ENCODE assay signal across 21 cellular contexts in the genomic region with DNA sequence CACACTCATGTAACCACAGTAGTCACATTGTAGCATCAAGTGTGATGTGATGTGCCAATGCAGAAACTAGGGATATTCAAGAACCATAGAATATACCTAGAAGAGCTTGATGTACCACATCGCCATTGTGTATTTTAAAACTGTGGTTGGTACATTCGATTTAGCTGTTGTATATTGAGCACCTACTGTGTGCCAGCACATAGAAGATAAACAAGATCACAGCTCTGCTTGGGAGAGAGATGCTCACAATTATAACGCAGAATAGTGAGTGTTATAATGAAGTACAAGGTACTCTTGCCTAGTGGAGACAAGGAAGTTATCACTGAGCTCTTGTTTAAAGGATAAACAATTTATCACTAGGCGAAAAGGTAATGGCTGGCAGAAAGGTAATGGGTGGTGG. TPM values are rescaled to one million over a fixed set of nuclear protein-coding genes. Genes with fewer than 3 reads are reported as not detected.
A peak's percentile ranks its signal among the peaks of the same experiment; 100 is the strongest.
DNase-seq lines count a peak whose midpoint lies in the region; ATAC-seq, FAIRE-seq and TF ChIP-seq lines count a peak whose summit lies in the region.
"Had no signal": no experiment of that assay in that cellular context is flagged by ENCODE, and none has a peak within 500 bp of the region (broad histone marks: within the 10 kb centered on the region; RNA-seq: fewer than 3 reads in every experiment).

No MANE protein-coding gene starts in this region.

- H3K4me2 ChIP-seq in HepG2 (ENCODE audit: low read depth, low read length) (no peak overlapping the region), Loucy (ENCODE audit: low read depth, low read length, poor library complexity, severe bottlenecking) (peak overlapping the region; percentile 96)
- H3K4me2 ChIP-seq: A549 had no signal

- no peak overlapping the region for H3K9ac ChIP-seq in HepG2 (ENCODE audit: insufficient read depth, low read depth, low read length)
- H3K9ac ChIP-seq in Loucy (ENCODE audit: low read depth, low read length, poor library complexity, severe bottlenecking): no peak overlapping the region
- H3K9ac ChIP-seq: BLaER1 treated with 17β-estradiol and CSF1 and Interleukin-3, amounts not matched to agents 10 nM and 100 nM had no signal

- CTCF ChIA-PET in HepG2 (lab: Yijun Ruan, JAX; ENCODE audit: low intra/inter-chr PET ratio, low total read pairs): no interaction called here

- H3K36me3 ChIP-seq in HepG2 (replicated peaks in 1 of 2; ENCODE audit: control insufficient read depth in 1 of 2, insufficient read depth in 2 of 2, low read length in 2 of 2) (peaks cover 17 to 48% of the 10 kb centered on the region in 2 experiments), right lobe of liver (peaks cover 0 to 36% (median 16%) of the 10 kb centered on the region in 4 donors), Loucy (ENCODE audit: insufficient read depth, low read length) (peaks cover 42% of the 10 kb centered on the region; the same call in 1 of the 2 replicates), transverse colon (peaks cover 0 to 41% (median 11%) of the 10 kb centered on the region in 4 donors)

- TF ChIP-seq POLR2A in HepG2 (IDR thresholded peaks at IDR 0.05; ENCODE audit: insufficient read depth in 1 of 2, low read depth in 2 of 2, low read length in 2 of 2): no peak
- TF ChIP-seq POLR2A in right lobe of liver (IDR thresholded peaks at IDR 0.05): no peak
- TF ChIP-seq POLR2A in transverse colon (IDR thresholded peaks at IDR 0.05): no peak

- H3K27ac ChIP-seq in HepG2 (ENCODE audit: extremely low read length, insufficient read depth, low read length): no peak overlapping the region
- H3K27ac ChIP-seq in right lobe of liver: no peak overlapping the region
- no peak overlapping the region for H3K27ac ChIP-seq in transverse colon
- H3K27ac ChIP-seq: 22Rv1; A549; BLaER1 treated with 17β-estradiol and CSF1 and Interleukin-3, amounts not matched to agents 10 nM and 100 nM; C4-2B had no signal

- DNase-seq in HepG2 (ENCODE audit: low spot score) (no peak), right lobe of liver (no peak), transverse colon (no peak)
- DNase-seq in activated CD4-positive, alpha-beta T cell treated with anti-CD3 and anti-CD28 coated beads, Interleukin-2, amount 50 U/mL, for 1 hour: no peak
- DNase-seq: AML-193; Caco-2; Calu3; CD4-positive, alpha-beta T cell; DMS79 treated with DMSO at 0.1 percent for 48 hours; EL; GDM1 had no signal

- intact Hi-C loops in HepG2 (cut with micrococcal nuclease; ENCODE audit: unreplicated experiment) (no loop called here), right lobe of liver (cut with DNase I) (no loop called here), transverse colon (cut with DNase I; ENCODE audit: low total_unique reads) (no loop called here)

- no peak overlapping the region for H3K4me3 ChIP-seq in HepG2 (replicated peaks in 1 of 3; ENCODE audit: insufficient read depth in 1 of 3, low read depth in 2 of 3, low read length in 3 of 3)
- no peak overlapping the region for H3K4me3 ChIP-seq in right lobe of liver
- H3K4me3 ChIP-seq in Loucy (ENCODE audit: low read length, poor library complexity, severe bottlenecking): no peak overlapping the region
- no peak overlapping the region for H3K4me3 ChIP-seq in transverse colon
- H3K4me3 ChIP-seq: A549; BLaER1 treated with 17β-estradiol and CSF1 and Interleukin-3, amounts not matched to agents 10 nM and 100 nM; GM12878 had no signal

- peaks cover 43% of the 10 kb centered on the region for H3K4me1 ChIP-seq in HepG2 (ENCODE audit: insufficient read depth, low read length)
- H3K4me1 ChIP-seq in right lobe of liver: peaks cover 0 to 10% (median 5%) of the 10 kb centered on the region in 4 donors
- H3K4me1 ChIP-seq in Loucy (ENCODE audit: insufficient read depth, low read length, poor library complexity, severe bottlenecking): peaks cover 42% of the 10 kb centered on the region
- peaks cover 9 to 31% (median 26%) of the 10 kb centered on the region in 4 donors for H3K4me1 ChIP-seq in transverse colon

- POLR2A ChIA-PET in HepG2 (lab: Yijun Ruan, JAX): interaction anchor here (1.0 to 1.9 kb wide), 3 partner anchors 9 to 19 kb away, joined by 4 to 5 read pairs (median 4); no protein-coding TSS in a partner anchor

- H3K27me3 ChIP-seq in HepG2 (ENCODE audit: control insufficient read depth in 1 of 2, insufficient read depth in 2 of 2, low read length in 2 of 2) (no peaks in the 10 kb centered on the region; a peak in 1 of 5 replicates), right lobe of liver (no peaks in the 10 kb centered on the region), Loucy (ENCODE audit: insufficient read depth, low read length, poor library complexity, severe bottlenecking) (no peaks in the 10 kb centered on the region), transverse colon (no peaks in the 10 kb centered on the region)
- H3K27me3 ChIP-seq: BLaER1 treated with 17β-estradiol and CSF1 and Interleukin-3, amounts not matched to agents 10 nM and 100 nM had no signal

- ATAC-seq in HepG2 (no peak), right lobe of liver (no peak)
- ATAC-seq: A549; CD8-positive, alpha-beta T cell; GM12878 had no signal

- no peak for TF ChIP-seq RAD21 in HepG2 (CRISPR knock-in tag; IDR thresholded peaks at IDR 0.05)

- no TSS peak for BruUV-seq in HepG2 (replicated peaks; lab: Mats Ljungman, UMichigan)

- H3F3A ChIP-seq in Loucy (ENCODE audit: low read depth): no peaks in the 10 kb centered on the region

- TF ChIP-seq EP300 in HepG2 (IDR thresholded peaks at IDR 0.05; ENCODE audit: low read depth in 2 of 2, low read length in 2 of 2) (no peak), HepG2 (CRISPR knock-in tag; IDR thresholded peaks at IDR 0.05; ENCODE audit: borderline replicate concordance) (no peak), transverse colon (IDR thresholded peaks at IDR 0.05; ENCODE audit: low read depth) (no peak)

- H2AFZ ChIP-seq in HepG2 (ENCODE audit: low read length) (no peak overlapping the region), Loucy (ENCODE audit: low read length) (no peak overlapping the region)

- peaks cover 36% of the 10 kb centered on the region for H4K20me1 ChIP-seq in HepG2 (ENCODE audit: insufficient read depth, low read length)
- peaks cover 68% of the 10 kb centered on the region for H4K20me1 ChIP-seq in Loucy (ENCODE audit: insufficient read depth, low read length, poor library complexity, severe bottlenecking)

- in situ Hi-C loops in HepG2 (cut with HindIII; ENCODE audit: extremely low pct_ligation_motif_present, low pct_unique_long_range_greater_than_20kb) (no loop called here), transverse colon (cut with MboI; ENCODE audit: low pct_ligation_motif_present in 1 of 4, low pct_unique_long_range_greater_than_20kb in 1 of 4, low sequenced_read_pairs in 3 of 4) (no loop called here)

- H3K9me2 ChIP-seq in Loucy (replicated peaks; ENCODE audit: low read depth, low read length): no peaks in the 10 kb centered on the region

- H3K9me3 ChIP-seq in HepG2 (ENCODE audit: low read length) (no peaks in the 10 kb centered on the region), right lobe of liver (no peaks in the 10 kb centered on the region), Loucy (ENCODE audit: insufficient read depth, low read depth, low read length) (no peaks in the 10 kb centered on the region), transverse colon (no peaks in the 10 kb centered on the region)
- H3K9me3 ChIP-seq: A549; BLaER1 treated with 17β-estradiol and CSF1 and Interleukin-3, amounts not matched to agents 10 nM and 100 nM; Caco-2 had no signal

- 94% methylated on average over 4 of the region's 4 CpGs for WGBS in HepG2 (ENCODE audit: low lambda C conversion rate)
- 97% methylated on average over 4 of the region's 4 CpGs for WGBS in right lobe of liver (ENCODE audit: insufficient coverage, low coverage, low lambda C conversion rate, missing lambda C conversion rate)
- 90 to 94% methylated on average over 2 to 4 of the region's 4 CpGs for WGBS in transverse colon (ENCODE audit: low coverage in 1 of 2), 2 donors

- H3K79me2 ChIP-seq in HepG2 (ENCODE audit: insufficient read depth, low read length) (peaks cover 68% of the 10 kb centered on the region), Loucy (ENCODE audit: insufficient read depth, low read length) (peaks cover 77% of the 10 kb centered on the region)

- TF ChIP-seq CTCF in HepG2 (CRISPR knock-in tag; IDR thresholded peaks at IDR 0.05) (no peak), right lobe of liver (IDR thresholded peaks at IDR 0.05) (no peak), Loucy (conservative IDR thresholded peaks at IDR 0.05; ENCODE audit: low read length) (no peak), transverse colon (IDR thresholded peaks at IDR 0.05) (no peak)

- no peak for FAIRE-seq in HepG2 (lab: Jason Lieb, UNC)
- FAIRE-seq: A549, D721Med, GM12878, GM12892, GM18507 had no signal

RNA-seq across cellular contexts. Expression of a gene that starts 4.7 kb away (rescaled TPM):
- total RNA-seq in HepG2 (2016; rRNA removed; fragmentation: Illumina TruSeq; extraction: Trizol): 74.3 and 112 TPM in 2 replicates
- total RNA-seq in HepG2 (2016; cell fraction: cytosol; rRNA removed; fragmentation: Illumina TruSeq; extraction: Trizol; ENCODE audit: low read depth): 20.6 and 23.9 TPM in 2 replicates
- total RNA-seq in HepG2 (2016; cell fraction: insoluble cytoplasmic fraction; rRNA removed; fragmentation: Illumina TruSeq; extraction: Trizol): 77.8 and 124 TPM in 2 replicates
- total RNA-seq in HepG2 (2016; cell fraction: membrane; rRNA removed; fragmentation: Illumina TruSeq; extraction: Trizol): 37.7 and 41.9 TPM in 2 replicates
- 46.3 and 50.0 TPM in 2 replicates for total RNA-seq in HepG2 (2016; cell fraction: nucleus; rRNA removed; fragmentation: Illumina TruSeq; extraction: Trizol)
- polyA plus RNA-seq in HepG2 (2011; rRNA removed): 45.0 and 59.0 TPM in 2 replicates
- 25.4 and 48.5 TPM in 2 replicates for polyA plus RNA-seq in HepG2 (2011; cell fraction: cytosol; rRNA removed)
- 17.6 and 25.6 TPM in 2 replicates for polyA plus RNA-seq in HepG2 (2011; cell fraction: nucleus; rRNA removed)
- 65.1 and 81.7 TPM in 2 replicates for polyA plus RNA-seq in HepG2 (2012)
- polyA plus RNA-seq in HepG2 (2016; cell fraction: cytosol; fragmentation: Illumina TruSeq; extraction: Trizol; ENCODE audit: low read depth): 16.9 and 17.5 TPM in 2 replicates
- polyA plus RNA-seq in HepG2 (2016; cell fraction: insoluble cytoplasmic fraction; fragmentation: Illumina TruSeq; extraction: Trizol; ENCODE audit: low read depth): 121 and 133 TPM in 2 replicates
- polyA plus RNA-seq in HepG2 (2016; cell fraction: membrane; fragmentation: Illumina TruSeq; extraction: Trizol; ENCODE audit: low read depth): 29.8 and 33.4 TPM in 2 replicates
- 53.7 and 57.4 TPM in 2 replicates for polyA plus RNA-seq in HepG2 (2016; cell fraction: nucleus; fragmentation: Illumina TruSeq; extraction: Trizol; ENCODE audit: insufficient read depth, low read depth)
- 19.1 and 24.7 TPM in 2 replicates for polyA minus RNA-seq in HepG2 (2011; rRNA and poly(A)+ RNA removed; ENCODE audit: low replicate concordance)
- 38.0 and 40.3 TPM in 2 replicates for polyA minus RNA-seq in HepG2 (2011; cell fraction: cytosol; rRNA and poly(A)+ RNA removed)
- 64.2 and 78.8 TPM in 2 replicates for polyA minus RNA-seq in HepG2 (2011; cell fraction: nucleus; rRNA and poly(A)+ RNA removed)
- 10 to 100 TPM; 11.9 to 26.2 (median 15.2) TPM for total RNA-seq in right lobe of liver
- total RNA-seq in transverse colon: 10 to 100 TPM in 3 of 4 donors, 1 to 10 TPM in 1; 5.2 to 32.1 (median 14.2) TPM

RNA-seq across cellular contexts. Expression of a gene that starts 5.8 kb away (rescaled TPM):
- total RNA-seq in HepG2 (2016; rRNA removed; fragmentation: Illumina TruSeq; extraction: Trizol): 41.7 and 67.2 TPM in 2 replicates
- total RNA-seq in HepG2 (2016; cell fraction: cytosol; rRNA removed; fragmentation: Illumina TruSeq; extraction: Trizol; ENCODE audit: low read depth): 16.5 and 18.9 TPM in 2 replicates
- 53.9 and 75.5 TPM in 2 replicates for total RNA-seq in HepG2 (2016; cell fraction: insoluble cytoplasmic fraction; rRNA removed; fragmentation: Illumina TruSeq; extraction: Trizol)
- total RNA-seq in HepG2 (2016; cell fraction: membrane; rRNA removed; fragmentation: Illumina TruSeq; extraction: Trizol): 29.2 and 32.2 TPM in 2 replicates
- 48.0 and 55.0 TPM in 2 replicates for total RNA-seq in HepG2 (2016; cell fraction: nucleus; rRNA removed; fragmentation: Illumina TruSeq; extraction: Trizol)
- polyA plus RNA-seq in HepG2 (2011; rRNA removed): 55.9 and 65.6 TPM in 2 replicates
- polyA plus RNA-seq in HepG2 (2011; cell fraction: cytosol; rRNA removed): 48.6 and 71.0 TPM in 2 replicates
- polyA plus RNA-seq in HepG2 (2011; cell fraction: nucleus; rRNA removed): 17.5 and 19.1 TPM in 2 replicates
- polyA plus RNA-seq in HepG2 (2012): 46.7 and 93.9 TPM in 2 replicates
- 19.0 and 19.3 TPM in 2 replicates for polyA plus RNA-seq in HepG2 (2016; cell fraction: cytosol; fragmentation: Illumina TruSeq; extraction: Trizol; ENCODE audit: low read depth)
- 37.7 and 44.4 TPM in 2 replicates for polyA plus RNA-seq in HepG2 (2016; cell fraction: insoluble cytoplasmic fraction; fragmentation: Illumina TruSeq; extraction: Trizol; ENCODE audit: low read depth)
- polyA plus RNA-seq in HepG2 (2016; cell fraction: membrane; fragmentation: Illumina TruSeq; extraction: Trizol; ENCODE audit: low read depth): 24.3 and 28.1 TPM in 2 replicates
- 61.2 and 77.2 TPM in 2 replicates for polyA plus RNA-seq in HepG2 (2016; cell fraction: nucleus; fragmentation: Illumina TruSeq; extraction: Trizol; ENCODE audit: insufficient read depth, low read depth)
- 32.1 and 68.8 TPM in 2 replicates for polyA minus RNA-seq in HepG2 (2011; rRNA and poly(A)+ RNA removed; ENCODE audit: low replicate concordance)
- polyA minus RNA-seq in HepG2 (2011; cell fraction: cytosol; rRNA and poly(A)+ RNA removed): 69.7 and 82.4 TPM in 2 replicates
- 24.1 and 28.7 TPM in 2 replicates for polyA minus RNA-seq in HepG2 (2011; cell fraction: nucleus; rRNA and poly(A)+ RNA removed)
- total RNA-seq in right lobe of liver: 10 to 100 TPM; 26.8 to 40.8 (median 32.0) TPM
- 100 to 1,000 TPM in 1 of 4 donors, 10 to 100 TPM in 3; 31.4 to 103 (median 35.0) TPM for total RNA-seq in transverse colon

RNA-seq across cellular contexts. Expression of a gene that starts 27.2 kb away (rescaled TPM):
- total RNA-seq in HepG2 (2016; rRNA removed; fragmentation: Illumina TruSeq; extraction: Trizol) (10.2 and 11.8 TPM in 2 replicates), right lobe of liver (1 to 10 TPM; 2.9 to 7.5 (median 4.2) TPM), transverse colon (1 to 10 TPM in 3 of 4 donors, not detected in 1; 1.8 to 7.9 (median 7.3) TPM)
- 1.4 and 2.0 TPM in 2 replicates for total RNA-seq in HepG2 (2016; cell fraction: cytosol; rRNA removed; fragmentation: Illumina TruSeq; extraction: Trizol; ENCODE audit: low read depth)
- 10.6 and 12.0 TPM in 2 replicates for total RNA-seq in HepG2 (2016; cell fraction: insoluble cytoplasmic fraction; rRNA removed; fragmentation: Illumina TruSeq; extraction: Trizol)
- 5.3 and 5.6 TPM in 2 replicates for total RNA-seq in HepG2 (2016; cell fraction: membrane; rRNA removed; fragmentation: Illumina TruSeq; extraction: Trizol)
- total RNA-seq in HepG2 (2016; cell fraction: nucleus; rRNA removed; fragmentation: Illumina TruSeq; extraction: Trizol): 7.0 and 8.3 TPM in 2 replicates
- 7.0 and 7.4 TPM in 2 replicates for polyA plus RNA-seq in HepG2 (2011; rRNA removed)
- polyA plus RNA-seq in HepG2 (2011; cell fraction: cytosol; rRNA removed): 7.6 and 9.9 TPM in 2 replicates
- polyA plus RNA-seq in HepG2 (2011; cell fraction: nucleus; rRNA removed): 7.4 and 7.7 TPM in 2 replicates
- polyA plus RNA-seq in HepG2 (2012): 5.6 and 6.2 TPM in 2 replicates
- 1.1 and 1.5 TPM in 2 replicates for polyA plus RNA-seq in HepG2 (2016; cell fraction: cytosol; fragmentation: Illumina TruSeq; extraction: Trizol; ENCODE audit: low read depth)
- polyA plus RNA-seq in HepG2 (2016; cell fraction: insoluble cytoplasmic fraction; fragmentation: Illumina TruSeq; extraction: Trizol; ENCODE audit: low read depth): 10.2 and 12.7 TPM in 2 replicates
- polyA plus RNA-seq in HepG2 (2016; cell fraction: membrane; fragmentation: Illumina TruSeq; extraction: Trizol; ENCODE audit: low read depth): 2.7 and 3.0 TPM in 2 replicates
- 10.6 and 13.5 TPM in 2 replicates for polyA plus RNA-seq in HepG2 (2016; cell fraction: nucleus; fragmentation: Illumina TruSeq; extraction: Trizol; ENCODE audit: insufficient read depth, low read depth)
- 8.9 and 13.7 TPM in 2 replicates for polyA minus RNA-seq in HepG2 (2011; rRNA and poly(A)+ RNA removed; ENCODE audit: low replicate concordance)
- 2.2 and 2.9 TPM in 2 replicates for polyA minus RNA-seq in HepG2 (2011; cell fraction: cytosol; rRNA and poly(A)+ RNA removed)
- 8.5 and 8.6 TPM in 2 replicates for polyA minus RNA-seq in HepG2 (2011; cell fraction: nucleus; rRNA and poly(A)+ RNA removed)
